ENCODE assay signal across 23 cellular contexts in the genomic region with DNA sequence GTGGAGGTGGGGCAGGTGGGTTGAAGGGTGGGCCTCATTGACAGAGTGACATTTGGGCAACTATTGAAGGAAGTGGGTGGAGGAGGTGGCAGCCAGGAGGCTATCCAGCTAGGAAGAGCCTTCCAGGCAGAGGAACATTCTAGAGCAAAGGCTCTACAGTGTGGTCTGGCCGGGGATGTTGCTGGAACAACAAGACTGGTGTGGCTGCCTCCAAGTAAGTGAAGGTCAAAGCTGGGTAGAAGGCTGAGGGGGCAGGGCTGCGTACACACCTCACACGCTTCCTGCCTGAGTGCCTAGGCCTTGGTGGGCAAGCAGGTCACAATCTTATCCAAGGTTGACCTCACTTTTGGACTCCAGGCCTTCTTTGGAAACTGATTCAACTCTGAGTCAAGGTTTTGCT. TPM values are rescaled to one million over a fixed set of nuclear protein-coding genes. Genes with fewer than 3 reads are reported as not detected.
DNase-seq lines count a peak whose midpoint lies in the region; ATAC-seq and TF ChIP-seq lines count a peak whose summit lies in the region.
"Had no signal": no experiment of that assay in that cellular context is flagged by ENCODE, and none has a peak within 500 bp of the region (broad histone marks: within the 10 kb centered on the region; RNA-seq: fewer than 3 reads in every experiment).

No MANE protein-coding gene starts in this region.

- H3K4me3 ChIP-seq in BLaER1 treated with 17β-estradiol and CSF1 and Interleukin-3, amounts not matched to agents 10 nM and 100 nM: no peak overlapping the region
- H3K4me3 ChIP-seq in adrenal gland: no peak overlapping the region
- H3K4me3 ChIP-seq in mesenchymal stem cell (ENCODE audit: insufficient read depth in 1 of 2, low read depth in 1 of 2, low read length in 2 of 2): no peak overlapping the region
- no peak overlapping the region for H3K4me3 ChIP-seq in BE2C (ENCODE audit: low read depth, low read length)
- H3K4me3 ChIP-seq: A549, BLaER1, GM12878 had no signal

- DNase-seq in adrenal gland (peak in 4 of 7 donors; percentile 22 to 49 (median 30)), mesenchymal stem cell (no peak), posterior vena cava (ENCODE audit: low spot score) (peak; percentile 47), BE2C (no peak)
- DNase-seq: CD8-positive, alpha-beta T cell; DMS53; EL; GOT3; MM.1S; NCI-H1092; NCI-H2081 treated with DMSO at 0.1 percent for 48 hours; NCI-H510A; NCI-H774; Right ventricle myocardium superior had no signal

- intact Hi-C loops in adrenal gland (cut with DNase I) (loop anchor here in 1 of 2 donors (10.0 kb wide), 1 partner anchor 98 kb away; no protein-coding TSS in a partner anchor), posterior vena cava (cut with DNase I) (no loop called here)

- no peaks in the 10 kb centered on the region for H3K79me1 ChIP-seq in mesenchymal stem cell (replicated peaks; ENCODE audit: low read length, poor library complexity, severe bottlenecking)

- peak overlapping the region; percentile 98 for H2BK5ac ChIP-seq in mesenchymal stem cell (ENCODE audit: low read depth, low read length, poor library complexity, severe bottlenecking)

- no peak overlapping the region for H3K27ac ChIP-seq in BLaER1 treated with 17β-estradiol and CSF1 and Interleukin-3, amounts not matched to agents 10 nM and 100 nM
- H3K27ac ChIP-seq in adrenal gland: peak overlapping the region in 2 of 5 donors; percentile 45 to 49
- peak overlapping the region; percentile 95 for H3K27ac ChIP-seq in mesenchymal stem cell (ENCODE audit: low read length, poor library complexity, severe bottlenecking)
- H3K27ac ChIP-seq: A549, BLaER1 had no signal

- H3K27me3 ChIP-seq in BLaER1 treated with 17β-estradiol and CSF1 and Interleukin-3, amounts not matched to agents 10 nM and 100 nM: no peaks in the 10 kb centered on the region
- H3K27me3 ChIP-seq in adrenal gland (no peaks in the 10 kb centered on the region), mesenchymal stem cell (ENCODE audit: control insufficient read depth in 1 of 2, insufficient read depth in 1 of 2, low read length in 2 of 2) (no peaks in the 10 kb centered on the region), BE2C (no peaks in the 10 kb centered on the region)
- H3K27me3 ChIP-seq: BLaER1 had no signal

- ATAC-seq in GM21529 (IDR thresholded peaks at IDR 0.05; ENCODE audit: unreplicated experiment) (no peak), GM19351 (IDR thresholded peaks at IDR 0.05; ENCODE audit: unreplicated experiment) (no peak), HG03460 (IDR thresholded peaks at IDR 0.05; ENCODE audit: unreplicated experiment) (no peak)
- ATAC-seq: A549; CD8-positive, alpha-beta T cell; GM12878; HCT116 had no signal

- H3K18ac ChIP-seq in mesenchymal stem cell (ENCODE audit: low read depth in 1 of 2, low read length in 2 of 2): peak overlapping the region; percentile 16 to 67

- no peak overlapping the region for H2BK120ac ChIP-seq in mesenchymal stem cell (ENCODE audit: low read depth, low read length)

- no peak overlapping the region for H2AFZ ChIP-seq in mesenchymal stem cell (ENCODE audit: low read depth, low read length)

- no peak for TF ChIP-seq POLR2A in adrenal gland (IDR thresholded peaks at IDR 0.05)

- H3K4me2 ChIP-seq in BLaER1 treated with 17β-estradiol and CSF1 and Interleukin-3, amounts not matched to agents 10 nM and 100 nM: peak overlapping the region in 6 of 11 experiments; percentile 3 to 33 (median 16); a peak in 7 of 22 replicates
- no peak overlapping the region for H3K4me2 ChIP-seq in mesenchymal stem cell (ENCODE audit: low read length, poor library complexity, severe bottlenecking)
- H3K4me2 ChIP-seq: A549, BLaER1 had no signal

- no peak overlapping the region for H3K14ac ChIP-seq in mesenchymal stem cell (ENCODE audit: low read length in 2 of 2)

- H3K4me1 ChIP-seq in BLaER1 treated with 17β-estradiol and CSF1 and Interleukin-3, amounts not matched to agents 10 nM and 100 nM: peaks cover 0 to 18% (median 6%) of the 10 kb centered on the region in 10 experiments; a peak in 9 of 20 replicates
- peaks cover 0 to 3% of the 10 kb centered on the region in 2 donors for H3K4me1 ChIP-seq in adrenal gland (replicated peaks in 1 of 2)
- peaks cover 20% of the 10 kb centered on the region for H3K4me1 ChIP-seq in mesenchymal stem cell (ENCODE audit: control insufficient read depth, insufficient read depth, low read depth, low read length)
- no peaks in the 10 kb centered on the region for H3K4me1 ChIP-seq in BE2C
- H3K4me1 ChIP-seq: A549 had no signal

- no peak overlapping the region for H3K23ac ChIP-seq in mesenchymal stem cell (ENCODE audit: low read length in 2 of 2)

- H3K4ac ChIP-seq in mesenchymal stem cell (ENCODE audit: low read depth in 1 of 2, low read length in 2 of 2): peak overlapping the region in 1 of 2 experiments; percentile 19

- H4K8ac ChIP-seq in mesenchymal stem cell (ENCODE audit: low read length): peak overlapping the region; percentile 19

- H4K20me1 ChIP-seq in BLaER1 treated with 17β-estradiol and CSF1 and Interleukin-3, amounts not matched to agents 10 nM and 100 nM: no peaks in the 10 kb centered on the region
- H4K20me1 ChIP-seq: BLaER1 had no signal

- H2BK12ac ChIP-seq in mesenchymal stem cell (ENCODE audit: low read length in 2 of 2): peak overlapping the region; percentile 87

- H3K9ac ChIP-seq in BLaER1 treated with 17β-estradiol and CSF1 and Interleukin-3, amounts not matched to agents 10 nM and 100 nM: no peak overlapping the region
- H3K9ac ChIP-seq in mesenchymal stem cell (ENCODE audit: low read length): no peak overlapping the region
- H3K9ac ChIP-seq: BLaER1 had no signal

- H3K36me3 ChIP-seq in BLaER1 treated with 17β-estradiol and CSF1 and Interleukin-3, amounts not matched to agents 10 nM and 100 nM: no peaks in the 10 kb centered on the region
- H3K36me3 ChIP-seq in adrenal gland (replicated peaks in 1 of 2) (no peaks in the 10 kb centered on the region), mesenchymal stem cell (ENCODE audit: control insufficient read depth in 1 of 2, insufficient read depth in 2 of 2, low read depth in 1 of 2, low read length in 2 of 2) (peaks cover 0 to 5% of the 10 kb centered on the region in 2 experiments), BE2C (no peaks in the 10 kb centered on the region)
- H3K36me3 ChIP-seq: BLaER1 had no signal

- TF ChIP-seq CTCF in adrenal gland (IDR thresholded peaks at IDR 0.05): no peak
- TF ChIP-seq CTCF in BE2C (IDR thresholded peaks at IDR 0.05; ENCODE audit: low read depth, low read length): no peak

- WGBS in adrenal gland, 4 donors: 51 to 79% (median 54%) methylated on average over 3 of the region's 3 CpGs
- WGBS in mesenchymal stem cell: 97% methylated on average over 3 of the region's 3 CpGs

- H2BK15ac ChIP-seq in mesenchymal stem cell (ENCODE audit: low read depth, poor library complexity, severe bottlenecking): no peak overlapping the region

- peaks cover 0 to 13% (median 0%) of the 10 kb centered on the region in 11 experiments; a peak in 6 of 22 replicates for H3K9me3 ChIP-seq in BLaER1 treated with 17β-estradiol and CSF1 and Interleukin-3, amounts not matched to agents 10 nM and 100 nM (replicated peaks in 1 of 11)
- H3K9me3 ChIP-seq in adrenal gland (replicated peaks in 1 of 3) (no peaks in the 10 kb centered on the region), mesenchymal stem cell (ENCODE audit: control insufficient read depth, low read length) (no peaks in the 10 kb centered on the region), BE2C (no peaks in the 10 kb centered on the region)
- H3K9me3 ChIP-seq: A549, BLaER1 had no signal

- peak overlapping the region; percentile 94 for H2AK5ac ChIP-seq in mesenchymal stem cell (ENCODE audit: low read length, severe bottlenecking)

- H4K91ac ChIP-seq in mesenchymal stem cell (ENCODE audit: low read length): peak overlapping the region; percentile 77

RNA-seq across cellular contexts. Expression of gene CPA1, which starts 6.6 kb away (rescaled TPM):
- 10 to 100 TPM in 2 of 8 donors, 1 to 10 TPM in 1, under 1 TPM in 2, not detected in 3; 0.14 to 15.0 (median 2.3) TPM for total RNA-seq in adrenal gland
- 1 to 10 TPM in 2 of 3 donors, not detected in 1; 1.1 to 1.8 TPM for polyA plus RNA-seq in adrenal gland
- polyA plus RNA-seq in mesenchymal stem cell (2013, experiment 1 of 2): 0.12 TPM
- 0.29 TPM for polyA plus RNA-seq in mesenchymal stem cell (2013, experiment 2 of 2)
- total RNA-seq in posterior vena cava: 1 to 10 TPM in 1 of 2 donors, under 1 TPM in 1; 0.79 to 6.7 TPM
- 0.68 TPM for polyA plus RNA-seq in BE2C (2012; ENCODE audit: insufficient read depth, insufficient read length, low read depth)
- total RNA-seq: CD8-positive, alpha-beta T cell; OCI-LY7; Right ventricle myocardium superior had no signal
- polyA plus RNA-seq: A549, GM12878 had no signal

RNA-seq across cellular contexts. Expression of gene CPA5, which starts 42.3 kb away (rescaled TPM):
- total RNA-seq in adrenal gland: under 1 TPM in 1 of 8 donors, not detected in 7; 0.65 TPM
- polyA plus RNA-seq in adrenal gland: under 1 TPM in 2 of 3 donors, not detected in 1; 0.24 to 0.30 TPM
- polyA plus RNA-seq in mesenchymal stem cell (2013, experiment 1 of 2): 0.26 TPM
- 0.14 TPM for polyA plus RNA-seq in mesenchymal stem cell (2013, experiment 2 of 2)
- total RNA-seq in posterior vena cava: not detected
- not detected for polyA plus RNA-seq in BE2C (2012; ENCODE audit: insufficient read depth, insufficient read length, low read depth)
- total RNA-seq: CD8-positive, alpha-beta T cell; OCI-LY7; Right ventricle myocardium superior had no signal
- polyA plus RNA-seq: A549 had no signal

RNA-seq across cellular contexts. Expression of gene CEP41, which starts 53.9 kb away (rescaled TPM):
- total RNA-seq in adrenal gland (10 to 100 TPM; 10.2 to 21.4 (median 17.5) TPM), posterior vena cava (10 to 100 TPM in 1 of 2 donors, 1 to 10 TPM in 1; 5.0 to 11.5 TPM)
- 10 to 100 TPM in 1 of 3 donors, 1 to 10 TPM in 2; 3.9 to 22.9 (median 4.4) TPM for polyA plus RNA-seq in adrenal gland
- polyA plus RNA-seq in mesenchymal stem cell (2013, experiment 1 of 2): 15.1 TPM
- 17.7 TPM for polyA plus RNA-seq in mesenchymal stem cell (2013, experiment 2 of 2)
- polyA plus RNA-seq in BE2C (2012; ENCODE audit: insufficient read depth, insufficient read length, low read depth): 23.2 TPM

Comparison
In these comparisons a context has a peak if more than half of its experiments do, and no peak if none do; other contexts are left out.
1. DNase-seq: peak in adrenal gland (4 of 7) and posterior vena cava (single experiment); none in mesenchymal stem cell (single experiment) and BE2C (single experiment).